1 cellular context compared by ENCODE assay signal in the genomic region with DNA sequence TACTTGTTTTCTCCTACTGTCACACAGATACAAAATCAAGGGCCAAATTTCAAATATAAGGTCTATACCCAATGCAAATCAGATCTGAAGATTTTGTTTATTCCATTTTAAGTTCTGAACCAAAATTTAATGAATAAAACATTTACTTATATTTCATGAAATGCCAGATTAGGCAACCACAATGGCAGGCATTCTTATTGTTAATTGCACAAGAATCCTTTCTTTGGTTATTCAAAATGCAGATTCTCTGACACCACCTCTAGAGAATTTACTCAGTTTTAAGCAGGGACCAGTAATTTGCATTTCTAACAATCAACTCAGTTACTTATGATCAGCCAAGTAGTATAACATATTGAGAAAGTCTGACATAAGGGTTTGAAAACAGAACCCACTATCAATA.
TF ChIP-seq lines count a peak whose summit lies in the region.

No MANE protein-coding gene starts in this region.

TF ChIP-seq in H1, 55 proteins besides CTCF, POLR2A, EP300 and RAD21 (continued from another document):
- TF ChIP-seq TBP (IDR thresholded peaks at IDR 0.05; ENCODE audit: low read depth, low read length) = no peak
- TF ChIP-seq, protein P1, sequence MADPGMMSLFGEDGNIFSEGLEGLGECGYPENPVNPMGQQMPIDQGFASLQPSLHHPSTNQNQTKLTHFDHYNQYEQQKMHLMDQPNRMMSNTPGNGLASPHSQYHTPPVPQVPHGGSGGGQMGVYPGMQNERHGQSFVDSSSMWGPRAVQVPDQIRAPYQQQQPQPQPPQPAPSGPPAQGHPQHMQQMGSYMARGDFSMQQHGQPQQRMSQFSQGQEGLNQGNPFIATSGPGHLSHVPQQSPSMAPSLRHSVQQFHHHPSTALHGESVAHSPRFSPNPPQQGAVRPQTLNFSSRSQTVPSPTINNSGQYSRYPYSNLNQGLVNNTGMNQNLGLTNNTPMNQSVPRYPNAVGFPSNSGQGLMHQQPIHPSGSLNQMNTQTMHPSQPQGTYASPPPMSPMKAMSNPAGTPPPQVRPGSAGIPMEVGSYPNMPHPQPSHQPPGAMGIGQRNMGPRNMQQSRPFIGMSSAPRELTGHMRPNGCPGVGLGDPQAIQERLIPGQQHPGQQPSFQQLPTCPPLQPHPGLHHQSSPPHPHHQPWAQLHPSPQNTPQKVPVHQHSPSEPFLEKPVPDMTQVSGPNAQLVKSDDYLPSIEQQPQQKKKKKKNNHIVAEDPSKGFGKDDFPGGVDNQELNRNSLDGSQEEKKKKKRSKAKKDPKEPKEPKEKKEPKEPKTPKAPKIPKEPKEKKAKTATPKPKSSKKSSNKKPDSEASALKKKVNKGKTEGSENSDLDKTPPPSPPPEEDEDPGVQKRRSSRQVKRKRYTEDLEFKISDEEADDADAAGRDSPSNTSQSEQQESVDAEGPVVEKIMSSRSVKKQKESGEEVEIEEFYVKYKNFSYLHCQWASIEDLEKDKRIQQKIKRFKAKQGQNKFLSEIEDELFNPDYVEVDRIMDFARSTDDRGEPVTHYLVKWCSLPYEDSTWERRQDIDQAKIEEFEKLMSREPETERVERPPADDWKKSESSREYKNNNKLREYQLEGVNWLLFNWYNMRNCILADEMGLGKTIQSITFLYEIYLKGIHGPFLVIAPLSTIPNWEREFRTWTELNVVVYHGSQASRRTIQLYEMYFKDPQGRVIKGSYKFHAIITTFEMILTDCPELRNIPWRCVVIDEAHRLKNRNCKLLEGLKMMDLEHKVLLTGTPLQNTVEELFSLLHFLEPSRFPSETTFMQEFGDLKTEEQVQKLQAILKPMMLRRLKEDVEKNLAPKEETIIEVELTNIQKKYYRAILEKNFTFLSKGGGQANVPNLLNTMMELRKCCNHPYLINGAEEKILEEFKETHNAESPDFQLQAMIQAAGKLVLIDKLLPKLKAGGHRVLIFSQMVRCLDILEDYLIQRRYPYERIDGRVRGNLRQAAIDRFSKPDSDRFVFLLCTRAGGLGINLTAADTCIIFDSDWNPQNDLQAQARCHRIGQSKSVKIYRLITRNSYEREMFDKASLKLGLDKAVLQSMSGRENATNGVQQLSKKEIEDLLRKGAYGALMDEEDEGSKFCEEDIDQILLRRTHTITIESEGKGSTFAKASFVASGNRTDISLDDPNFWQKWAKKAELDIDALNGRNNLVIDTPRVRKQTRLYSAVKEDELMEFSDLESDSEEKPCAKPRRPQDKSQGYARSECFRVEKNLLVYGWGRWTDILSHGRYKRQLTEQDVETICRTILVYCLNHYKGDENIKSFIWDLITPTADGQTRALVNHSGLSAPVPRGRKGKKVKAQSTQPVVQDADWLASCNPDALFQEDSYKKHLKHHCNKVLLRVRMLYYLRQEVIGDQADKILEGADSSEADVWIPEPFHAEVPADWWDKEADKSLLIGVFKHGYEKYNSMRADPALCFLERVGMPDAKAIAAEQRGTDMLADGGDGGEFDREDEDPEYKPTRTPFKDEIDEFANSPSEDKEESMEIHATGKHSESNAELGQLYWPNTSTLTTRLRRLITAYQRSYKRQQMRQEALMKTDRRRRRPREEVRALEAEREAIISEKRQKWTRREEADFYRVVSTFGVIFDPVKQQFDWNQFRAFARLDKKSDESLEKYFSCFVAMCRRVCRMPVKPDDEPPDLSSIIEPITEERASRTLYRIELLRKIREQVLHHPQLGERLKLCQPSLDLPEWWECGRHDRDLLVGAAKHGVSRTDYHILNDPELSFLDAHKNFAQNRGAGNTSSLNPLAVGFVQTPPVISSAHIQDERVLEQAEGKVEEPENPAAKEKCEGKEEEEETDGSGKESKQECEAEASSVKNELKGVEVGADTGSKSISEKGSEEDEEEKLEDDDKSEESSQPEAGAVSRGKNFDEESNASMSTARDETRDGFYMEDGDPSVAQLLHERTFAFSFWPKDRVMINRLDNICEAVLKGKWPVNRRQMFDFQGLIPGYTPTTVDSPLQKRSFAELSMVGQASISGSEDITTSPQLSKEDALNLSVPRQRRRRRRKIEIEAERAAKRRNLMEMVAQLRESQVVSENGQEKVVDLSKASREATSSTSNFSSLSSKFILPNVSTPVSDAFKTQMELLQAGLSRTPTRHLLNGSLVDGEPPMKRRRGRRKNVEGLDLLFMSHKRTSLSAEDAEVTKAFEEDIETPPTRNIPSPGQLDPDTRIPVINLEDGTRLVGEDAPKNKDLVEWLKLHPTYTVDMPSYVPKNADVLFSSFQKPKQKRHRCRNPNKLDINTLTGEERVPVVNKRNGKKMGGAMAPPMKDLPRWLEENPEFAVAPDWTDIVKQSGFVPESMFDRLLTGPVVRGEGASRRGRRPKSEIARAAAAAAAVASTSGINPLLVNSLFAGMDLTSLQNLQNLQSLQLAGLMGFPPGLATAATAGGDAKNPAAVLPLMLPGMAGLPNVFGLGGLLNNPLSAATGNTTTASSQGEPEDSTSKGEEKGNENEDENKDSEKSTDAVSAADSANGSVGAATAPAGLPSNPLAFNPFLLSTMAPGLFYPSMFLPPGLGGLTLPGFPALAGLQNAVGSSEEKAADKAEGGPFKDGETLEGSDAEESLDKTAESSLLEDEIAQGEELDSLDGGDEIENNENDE (IDR thresholded peaks at IDR 0.05; ENCODE audit: insufficient replicate concordance, low read length) = peak; percentile 89
- TF ChIP-seq NRF1 (IDR thresholded peaks at IDR 0.05; ENCODE audit: low read depth, low read length) = no peak
- no peak for TF ChIP-seq SP2 (IDR thresholded peaks at IDR 0.05; ENCODE audit: low read length)
- no peak for TF ChIP-seq CTBP2 (IDR thresholded peaks at IDR 0.05; ENCODE audit: borderline replicate concordance, insufficient read depth, insufficient read length, low read length)
- no peak for TF ChIP-seq EZH2 (IDR thresholded peaks at IDR 0.05; ENCODE audit: low read depth, low read length, severe bottlenecking)
- TF ChIP-seq SP1 (IDR thresholded peaks at IDR 0.05; ENCODE audit: low read depth, low read length) = 0 out of 2 replicates have a peak, but pooled peaks have one; percentile 35
- no peak for TF ChIP-seq SIN3A (conservative IDR thresholded peaks at IDR 0.05 in 1 of 2, IDR thresholded peaks at IDR 0.05 in 1 of 2; ENCODE audit: low read depth in 1 of 2, low read length in 2 of 2)
- TF ChIP-seq PHF8 (conservative IDR thresholded peaks at IDR 0.05; ENCODE audit: low read depth, low read length) = no peak
- TF ChIP-seq FOSL1 (IDR thresholded peaks at IDR 0.05; ENCODE audit: insufficient read depth, low read depth, low read length) = no peak
- TF ChIP-seq CEBPB (IDR thresholded peaks at IDR 0.05; ENCODE audit: low read depth, low read length) = peak; percentile 92
- peak; percentile 84 for TF ChIP-seq JUND (IDR thresholded peaks at IDR 0.05; ENCODE audit: low read length)
- no peak for TF ChIP-seq SIRT6 (IDR thresholded peaks at IDR 0.05; ENCODE audit: low read length)
- TF ChIP-seq POU5F1 (IDR thresholded peaks at IDR 0.05; ENCODE audit: low read depth, low read length) = 0 out of 2 replicates have a peak, but pooled peaks have one; percentile 74
- no peak for TF ChIP-seq RBBP5 (IDR thresholded peaks at IDR 0.05; ENCODE audit: borderline replicate concordance, low read depth, low read length)
- no peak for TF ChIP-seq SP4 (IDR thresholded peaks at IDR 0.05; ENCODE audit: low read length)
- no peak for TF ChIP-seq TAF1 (IDR thresholded peaks at IDR 0.05; ENCODE audit: low read depth, low read length)
- peak; percentile 94 for TF ChIP-seq JUN (IDR thresholded peaks at IDR 0.05; ENCODE audit: low read depth, low read length)
- TF ChIP-seq ASH2L (IDR thresholded peaks at IDR 0.05; ENCODE audit: low read length) = no peak
